Comparison of ENCODE assay signal across 8 cellular contexts in genomic region chr20:22402990-22403859, GRCh38.
DNase-seq lines count a peak whose midpoint lies in the region; ATAC-seq and TF ChIP-seq lines count a peak whose summit lies in the region.

No MANE protein-coding gene starts in this region.

- no peak for TF ChIP-seq POLR2A in esophagus squamous epithelium (IDR thresholded peaks at IDR 0.05)

- H3K9ac ChIP-seq in parathyroid adenoma = no peak overlapping the region

- H3K4me3 ChIP-seq in esophagus squamous epithelium (peak overlapping the region in 3 of 4 donors; percentile 12 to 54 (median 28)), parathyroid adenoma (ENCODE audit: low read depth, low read length) (no peak overlapping the region)

- no peaks in the 10 kb centered on the region for H3K36me3 ChIP-seq in esophagus squamous epithelium
- no peaks in the 10 kb centered on the region for H3K36me3 ChIP-seq in parathyroid adenoma (ENCODE audit: control insufficient read depth, insufficient read depth, low read length)

- H2AFZ ChIP-seq in parathyroid adenoma = peak overlapping the region; percentile 26

- intact Hi-C loops in esophagus squamous epithelium (cut with DNase I) = no loop called here

- H3K9me3 ChIP-seq in esophagus squamous epithelium (no peaks in the 10 kb centered on the region), parathyroid adenoma (ENCODE audit: control insufficient read depth, low read length) (no peaks in the 10 kb centered on the region)

- WGBS in esophagus squamous epithelium, 2 donors = 14% methylated on average over 16 to 18 of the region's 18 CpGs

- H3K4me1 ChIP-seq in esophagus squamous epithelium (peaks cover 0 to 22% (median 16%) of the 10 kb centered on the region in 3 donors), parathyroid adenoma (no peaks in the 10 kb centered on the region)

- H3K27me3 ChIP-seq in esophagus squamous epithelium = peaks cover 0 to 87% (median 0%) of the 10 kb centered on the region in 4 donors
- H3K27me3 ChIP-seq in parathyroid adenoma (ENCODE audit: control insufficient read depth, insufficient read depth, low read length) = no peaks in the 10 kb centered on the region

- DNase-seq in NCI-H345 treated with DMSO at 0.1 percent for 48 hours (lab: John Stamatoyannopoulos, UW; ENCODE audit: unreplicated experiment) = peak; percentile 80
- DNase-seq in esophagus squamous epithelium (lab: John Stamatoyannopoulos, UW) = no peak
- DNase-seq in NCI-H1436 (lab: John Stamatoyannopoulos, UW) = no peak
- DNase-seq in HuH-7 (ENCODE audit: low spot score) = no peak
- DNase-seq in SK-N-DZ (ENCODE audit: low spot score) = no peak
- DNase-seq in putamen (ENCODE audit: low spot score) = no peak

- TF ChIP-seq CTCF in esophagus squamous epithelium (IDR thresholded peaks at IDR 0.05) = no peak
- no peak for TF ChIP-seq CTCF in parathyroid adenoma (IDR thresholded peaks at IDR 0.05)

- H3K27ac ChIP-seq in esophagus squamous epithelium (no peak overlapping the region), parathyroid adenoma (no peak overlapping the region)

- no peaks in the 10 kb centered on the region for H3K79me2 ChIP-seq in parathyroid adenoma

- peak overlapping the region; percentile 33 for H3K4me2 ChIP-seq in parathyroid adenoma (ENCODE audit: low read length)

- peak; percentile 28 for ATAC-seq in GM18502 (IDR thresholded peaks at IDR 0.05; ENCODE audit: poor library complexity, unreplicated experiment)
